In genomic region chr7:8442295-8442813, GRCh38 we compare ENCODE assay signal across 17 cellular contexts. TPM values are rescaled to one million over a fixed set of nuclear protein-coding genes. Genes with fewer than 3 reads are reported as not detected.
A peak's percentile ranks its signal among the peaks of the same experiment; 100 is the strongest.
DNase-seq lines count a peak whose midpoint lies in the region; ATAC-seq, FAIRE-seq and TF ChIP-seq lines count a peak whose summit lies in the region.
"Had no signal": no experiment of that assay in that cellular context is flagged by ENCODE, and none has a peak within 500 bp of the region (broad histone marks: within the 10 kb centered on the region; RNA-seq: fewer than 3 reads in every experiment).

No MANE protein-coding gene starts in this region.

- no peak overlapping the region for H3K4me3 Mint-ChIP-seq in activated CD4-positive, alpha-beta T cell treated with anti-CD3 and anti-CD28 coated beads, Interleukin-2, amount 10 ng/mL, durations not matched to agents 24 days and 14 days
- H3K4me3 Mint-ChIP-seq in glutamatergic neuron (ENCODE audit: unreplicated experiment), result peak overlapping the region; percentile 99

- H3K4me3 ChIP-seq in pancreas (peak overlapping the region in 1 of 4 donors; percentile 30), stomach (peak overlapping the region in 2 of 4 donors; percentile 1 to 23)
- H3K4me3 ChIP-seq: MG63 had no signal

- peak overlapping the region; percentile 62 for H3K27ac Mint-ChIP-seq in activated CD4-positive, alpha-beta T cell treated with anti-CD3 and anti-CD28 coated beads, Interleukin-2, amount 10 ng/mL, durations not matched to agents 24 days and 14 days
- H3K27ac Mint-ChIP-seq in glutamatergic neuron (ENCODE audit: unreplicated experiment), result no peak overlapping the region
- H3K27ac Mint-ChIP-seq: activated naive CD8-positive, alpha-beta T cell had no signal

- H3K27me3 Mint-ChIP-seq in activated CD4-positive, alpha-beta T cell treated with anti-CD3 and anti-CD28 coated beads, Interleukin-2, amount 10 ng/mL, durations not matched to agents 24 days and 14 days, result peaks cover 62% of the 10 kb centered on the region
- peaks cover 22% of the 10 kb centered on the region for H3K27me3 Mint-ChIP-seq in glutamatergic neuron (ENCODE audit: unreplicated experiment)

- peaks cover 2% of the 10 kb centered on the region for H3K4me1 Mint-ChIP-seq in activated CD4-positive, alpha-beta T cell treated with anti-CD3 and anti-CD28 coated beads, Interleukin-2, amount 10 ng/mL, durations not matched to agents 24 days and 14 days
- peaks cover 17% of the 10 kb centered on the region for H3K4me1 Mint-ChIP-seq in glutamatergic neuron (ENCODE audit: low read depth, unreplicated experiment)

- TF ChIP-seq POLR2A in stomach (IDR thresholded peaks at IDR 0.05), result no peak

- 5 to 6% methylated on average over 35 to 39 of the region's 39 CpGs for WGBS in pancreas, 2 donors
- 7 to 11% (median 9%) methylated on average over 37 to 39 of the region's 39 CpGs for WGBS in stomach, 5 donors

- FAIRE-seq in pancreas (lab: Jason Lieb, UNC), result no peak
- FAIRE-seq: HTR-8/SVneo had no signal

- peaks cover 0 to 10% (median 0%) of the 10 kb centered on the region in 3 donors for H3K4me1 ChIP-seq in pancreas
- H3K4me1 ChIP-seq in stomach, result peaks cover 0 to 26% (median 21%) of the 10 kb centered on the region in 4 donors

- no peaks in the 10 kb centered on the region for H3K9me3 ChIP-seq in pancreas
- peaks cover 0 to 31% (median 10%) of the 10 kb centered on the region in 4 donors for H3K9me3 ChIP-seq in stomach
- H3K9me3 ChIP-seq: heart left ventricle had no signal

- peaks cover 17% of the 10 kb centered on the region for H3K9me3 Mint-ChIP-seq in activated CD4-positive, alpha-beta T cell treated with anti-CD3 and anti-CD28 coated beads, Interleukin-2, amount 10 ng/mL, durations not matched to agents 24 days and 14 days
- peaks cover 9% of the 10 kb centered on the region for H3K9me3 Mint-ChIP-seq in glutamatergic neuron (ENCODE audit: unreplicated experiment)

- peaks cover 2% of the 10 kb centered on the region for H3K36me3 Mint-ChIP-seq in activated CD4-positive, alpha-beta T cell treated with anti-CD3 and anti-CD28 coated beads, Interleukin-2, amount 10 ng/mL, durations not matched to agents 24 days and 14 days (ENCODE audit: low read depth)
- H3K36me3 Mint-ChIP-seq in glutamatergic neuron (ENCODE audit: unreplicated experiment), result no peaks in the 10 kb centered on the region

- TF ChIP-seq CTCF in glutamatergic neuron (IDR thresholded peaks at IDR 0.05; ENCODE audit: partially characterized antibody, unreplicated experiment) (no peak), pancreas (IDR thresholded peaks at IDR 0.05) (no peak), stomach (IDR thresholded peaks at IDR 0.05) (no peak)

- H3K36me3 ChIP-seq in pancreas (no peaks in the 10 kb centered on the region), stomach (no peaks in the 10 kb centered on the region)
- H3K36me3 ChIP-seq: heart left ventricle, MG63 had no signal

- intact Hi-C loops in activated CD4-positive, alpha-beta T cell treated with anti-CD3 and anti-CD28 coated beads, Interleukin-2, amount 10 ng/mL, durations not matched to agents 24 days and 14 days (cut with micrococcal nuclease), result no loop called here
- intact Hi-C loops in pancreas (cut with DNase I) (no loop called here), stomach (cut with DNase I; ENCODE audit: low total_unique reads) (no loop called here)

- DNase-seq in activated CD4-positive, alpha-beta T cell treated with anti-CD3 and anti-CD28 coated beads, Interleukin-2, amount 10 ng/mL, durations not matched to agents 24 days and 14 days, result no peak
- DNase-seq in activated CD4-positive, alpha-beta T cell treated with anti-CD3 and anti-CD28 coated beads, Interleukin-2, amount 50 U/mL, for 4 hours, result no peak
- DNase-seq in glutamatergic neuron, result peak; percentile 45
- no peak for DNase-seq in pancreas
- no peak for DNase-seq in stomach
- DNase-seq in NCI-H2081 (lab: John Stamatoyannopoulos, UW), result no peak
- DNase-seq: COR-L47, NCI-H1930, SHP77 had no signal

- no peak for TF ChIP-seq EP300 in stomach (IDR thresholded peaks at IDR 0.05)

- H3K27me3 ChIP-seq in pancreas (peaks cover 5 to 46% (median 16%) of the 10 kb centered on the region in 4 donors), stomach (peaks cover 37 to 84% (median 64%) of the 10 kb centered on the region in 3 donors)

- H3K27ac ChIP-seq in pancreas (no peak overlapping the region), stomach (no peak overlapping the region)
- H3K27ac ChIP-seq: heart left ventricle had no signal

- peak; percentile 21 for ATAC-seq in HG03460 (IDR thresholded peaks at IDR 0.05; ENCODE audit: unreplicated experiment)
- peak in 3 of 4 donors; percentile 22 to 41 (median 35) for ATAC-seq in pancreas
- no peak for ATAC-seq in GM21515 (IDR thresholded peaks at IDR 0.05; ENCODE audit: unreplicated experiment)

RNA-seq across cellular contexts. Expression of gene NXPH1, which starts 8.9 kb away (rescaled TPM):
- not detected in 2 replicates for total RNA-seq in activated CD4-positive, alpha-beta T cell treated with anti-CD3 and anti-CD28 coated beads, Interleukin-2, amount 10 ng/mL, durations not matched to agents 24 days and 14 days
- total RNA-seq in glutamatergic neuron (ENCODE audit: unreplicated experiment) (3.8 TPM), pancreas (not detected), stomach (under 1 TPM in 1 of 5 donors, not detected in 4; 0.37 TPM)
- polyA plus RNA-seq in pancreas (not detected), stomach (not detected)
- total RNA-seq: epithelial cell of proximal tubule, heart left ventricle, liver had no signal
- polyA plus RNA-seq: heart left ventricle, liver had no signal
